ENCODE assay signal across 12 cellular contexts in genomic region chrX:20863649-20864048, GRCh38.
DNase-seq lines count a peak whose midpoint lies in the region; ATAC-seq and TF ChIP-seq lines count a peak whose summit lies in the region.
"Had no signal": no experiment of that assay in that cellular context is flagged by ENCODE, and none has a peak within 500 bp of the region (broad histone marks: within the 10 kb centered on the region; RNA-seq: fewer than 3 reads in every experiment).

No MANE protein-coding gene starts in this region.

- intact Hi-C loops in Calu3 (cut with micrococcal nuclease; ENCODE audit: unreplicated experiment): no loop called here

- peak in 1 of 2 experiments; percentile 65; a peak in 2 of 4 replicates for TF ChIP-seq EP300 in SK-N-SH (IDR thresholded peaks at IDR 0.05; ENCODE audit: borderline replicate concordance in 1 of 2, low read depth in 1 of 2, low read length in 1 of 2)

- peaks cover 0 to 2% of the 10 kb centered on the region in 2 experiments; a peak in 1 of 4 replicates for H3K4me1 ChIP-seq in SK-N-SH (ENCODE audit: control insufficient read depth in 1 of 2, insufficient read depth in 2 of 2, low read depth in 1 of 2, low read length in 1 of 2)
- H3K4me1 ChIP-seq: HAP-1 had no signal

- CTCF ChIA-PET in SK-N-SH (lab: Yijun Ruan, JAX) (no interaction called here), Calu3 (lab: Charles Lee) (no interaction called here)

- H3F3A ChIP-seq in SK-N-SH (replicated peaks; ENCODE audit: insufficient read depth): no peaks in the 10 kb centered on the region

- no peak for TF ChIP-seq RAD21 in SK-N-SH (IDR thresholded peaks at IDR 0.05; ENCODE audit: low read length)

- no peaks in the 10 kb centered on the region for H3K27me3 Mint-ChIP-seq in Calu3 (ENCODE audit: unreplicated experiment)
- H3K27me3 Mint-ChIP-seq: CD4-positive, alpha-beta T cell had no signal

- no peaks in the 10 kb centered on the region for H3K9me3 ChIP-seq in SK-N-SH
- H3K9me3 ChIP-seq: HAP-1 had no signal

- no peaks in the 10 kb centered on the region for H3K79me2 ChIP-seq in SK-N-SH (ENCODE audit: insufficient read depth)

- no peaks in the 10 kb centered on the region for H4K20me1 ChIP-seq in SK-N-SH (ENCODE audit: insufficient read depth)

- H3K27ac Mint-ChIP-seq in Calu3 (ENCODE audit: unreplicated experiment): no peak overlapping the region
- H3K27ac Mint-ChIP-seq: CD4-positive, alpha-beta T cell had no signal

- no peak for TF ChIP-seq CTCF in SK-N-SH (IDR thresholded peaks at IDR 0.05)
- TF ChIP-seq CTCF in epithelial cell of esophagus (IDR thresholded peaks at IDR 0.05; ENCODE audit: insufficient read depth, low read depth, low read length, missing control alignments): no peak
- TF ChIP-seq CTCF in Calu3 (IDR thresholded peaks at IDR 0.05; ENCODE audit: unreplicated experiment): no peak

- no peak for ATAC-seq in SK-N-SH treated with all-trans-retinoic acid at 6 μM for 48 hours

- H3K4me3 Mint-ChIP-seq in Calu3 (ENCODE audit: low read depth, unreplicated experiment): no peak overlapping the region
- H3K4me3 Mint-ChIP-seq: CD4-positive, alpha-beta T cell had no signal

- H3K9me2 ChIP-seq in SK-N-SH: no peaks in the 10 kb centered on the region

- H3K9me3 Mint-ChIP-seq in Calu3 (ENCODE audit: low read depth, unreplicated experiment): peaks cover 5% of the 10 kb centered on the region

- H3K36me3 ChIP-seq in SK-N-SH (replicated peaks in 1 of 2; ENCODE audit: control insufficient read depth in 1 of 2, insufficient read depth in 2 of 2, low read length in 1 of 2): no peaks in the 10 kb centered on the region
- H3K36me3 ChIP-seq: HAP-1 had no signal

- H3K36me3 Mint-ChIP-seq in Calu3 (ENCODE audit: insufficient read depth, unreplicated experiment): no peaks in the 10 kb centered on the region

- no peak overlapping the region for H3K4me3 ChIP-seq in SK-N-SH (ENCODE audit: low read depth in 2 of 2, low read length in 1 of 2)
- H3K4me3 ChIP-seq in epithelial cell of esophagus (ENCODE audit: low read length): no peak overlapping the region
- H3K4me3 ChIP-seq: HAP-1 had no signal

- no peak overlapping the region for H3K9ac ChIP-seq in SK-N-SH

- no peak overlapping the region for H3K4me2 ChIP-seq in SK-N-SH

- no peaks in the 10 kb centered on the region for H3K4me1 Mint-ChIP-seq in Calu3 (ENCODE audit: low read depth, unreplicated experiment)

- no TSS peak for BruUV-seq in Calu3 (replicated peaks; lab: Mats Ljungman, UMichigan)

- no peak overlapping the region for H2AFZ ChIP-seq in SK-N-SH (ENCODE audit: low read depth)

- DNase-seq in SK-N-SH (peak; percentile 53), NCI-H446 treated with DMSO at 0.1 percent for 48 hours (lab: John Stamatoyannopoulos, UW) (peak; percentile 31), epithelial cell of esophagus (ENCODE audit: low read depth) (peak; percentile 0), UCSD-AML1 (lab: John Stamatoyannopoulos, UW; ENCODE audit: unreplicated experiment) (no peak), Calu3 (no peak), RKO (ENCODE audit: low spot score) (no peak)
- no peak for DNase-seq in stimulated activated CD8-positive, alpha-beta memory T cell treated with anti-CD3 and anti-CD28 coated beads, Interleukin-4, amount 100 ng/mL, for 48 hours
- DNase-seq: ACHN; CD4-positive, alpha-beta T cell; DMS79 had no signal

- POLR2A ChIA-PET in SK-N-SH (lab: Yijun Ruan, JAX): no interaction called here

- no peaks in the 10 kb centered on the region for H3K27me3 ChIP-seq in SK-N-SH (ENCODE audit: insufficient read depth)

- peak overlapping the region in 1 of 2 experiments; percentile 78; a peak in 2 of 4 replicates for H3K27ac ChIP-seq in SK-N-SH (ENCODE audit: low read depth in 2 of 2, low read length in 1 of 2)

TF ChIP-seq in SK-N-SH, 30 proteins besides CTCF, POLR2A, EP300 and RAD21:
- TF ChIP-seq MAX (IDR thresholded peaks at IDR 0.05; ENCODE audit: low read depth) (no peak), RCOR1 (IDR thresholded peaks at IDR 0.05; ENCODE audit: low read length) (peak; percentile 17; the same call in 1 of the 2 replicates), FOXJ3 (CRISPR knock-in tag; IDR thresholded peaks at IDR 0.05) (peak; percentile 91), CHD2 (IDR thresholded peaks at IDR 0.05; ENCODE audit: low read length, partially characterized antibody) (peak; percentile 21), GATA2 (CRISPR knock-in tag; IDR thresholded peaks at IDR 0.05) (peak; percentile 81)

TF ChIP-seq in SK-N-SH treated with all-trans-retinoic acid at 6 μM for 48 hours, 23 proteins besides CTCF, POLR2A, EP300 and RAD21:
- TF ChIP-seq PATZ1 (CRISPR knock-in tag; IDR thresholded peaks at IDR 0.05; ENCODE audit: borderline replicate concordance): no peak
- TF ChIP-seq CSDC2 (CRISPR knock-in tag; IDR thresholded peaks at IDR 0.05): no peak
- TF ChIP-seq PPARA (CRISPR knock-in tag; IDR thresholded peaks at IDR 0.05; ENCODE audit: borderline replicate concordance): no peak

Comparison
In these comparisons a context has a peak if more than half of its experiments do, and no peak if none do; other contexts are left out.
1. DNase-seq: peak in SK-N-SH (single experiment), NCI-H446 treated with DMSO at 0.1 percent for 48 hours (single experiment) and epithelial cell of esophagus (single experiment); none in UCSD-AML1 (single experiment), Calu3 (single experiment), stimulated activated CD8-positive, alpha-beta memory T cell treated with anti-CD3 and anti-CD28 coated beads, Interleukin-4, amount 100 ng/mL, for 48 hours (single experiment) and RKO (single experiment).